ENCODE assay signal across 8 cellular contexts in genomic region chr6:164154588-164154987, GRCh38.
"Had no signal": no experiment of that assay in that cellular context is flagged by ENCODE, and none has a peak within 500 bp of the region (broad histone marks: within the 10 kb centered on the region; RNA-seq: fewer than 3 reads in every experiment).

No MANE protein-coding gene starts in this region.

- ATAC-seq: HCT116, HepG2 had no signal

- H3K9me3 ChIP-seq: HAP-1 had no signal

- DNase-seq: GM23248, GOT3, H7, HFFc6 had no signal

- H3K27ac ChIP-seq: GM23248, HL-60 had no signal

- H3K36me3 ChIP-seq: HAP-1 had no signal

- H3K4me3 ChIP-seq: GM23248, HAP-1 had no signal
